In genomic region chr3:125211523-125212095, GRCh38 we compare ENCODE assay signal across 12 cellular contexts. TPM values are rescaled to one million over a fixed set of nuclear protein-coding genes. Genes with fewer than 3 reads are reported as not detected.
DNase-seq lines count a peak whose midpoint lies in the region; ATAC-seq and TF ChIP-seq lines count a peak whose summit lies in the region.
"Had no signal": no experiment of that assay in that cellular context is flagged by ENCODE, and none has a peak within 500 bp of the region (broad histone marks: within the 10 kb centered on the region; RNA-seq: fewer than 3 reads in every experiment).

No MANE protein-coding gene starts in this region.

- TF ChIP-seq CTCF in heart right ventricle (IDR thresholded peaks at IDR 0.05), result no peak
- no peak for TF ChIP-seq CTCF in choroid plexus epithelial cell (conservative IDR thresholded peaks at IDR 0.05; ENCODE audit: low read depth, low read length)
- no peak for TF ChIP-seq CTCF in mesothelial cell of epicardium (IDR thresholded peaks at IDR 0.05; ENCODE audit: unreplicated experiment)
- TF ChIP-seq CTCF in upper lobe of left lung (IDR thresholded peaks at IDR 0.05), result no peak

- H3K27ac ChIP-seq in heart right ventricle (no peak overlapping the region), upper lobe of left lung (peak overlapping the region in 1 of 4 donors; percentile 48)
- H3K27ac ChIP-seq: SJCRH30, tibial nerve had no signal

- TF ChIP-seq POLR2A in upper lobe of left lung (IDR thresholded peaks at IDR 0.05), result no peak

- H3K27me3 Mint-ChIP-seq in mesothelial cell of epicardium (ENCODE audit: low read depth), result peaks cover 12% of the 10 kb centered on the region

- H3K36me3 ChIP-seq in heart right ventricle (no peaks in the 10 kb centered on the region), upper lobe of left lung (no peaks in the 10 kb centered on the region)
- H3K36me3 ChIP-seq: SJCRH30, tibial nerve had no signal

- ATAC-seq in heart right ventricle (peak in 6 of 8 donors; percentile 14 to 43 (median 24)), left ventricle myocardium superior (no peak), upper lobe of left lung (ENCODE audit: low FRiP score in 2 of 2) (peak in 1 of 2 donors; percentile 45), GM21381 (IDR thresholded peaks at IDR 0.05; ENCODE audit: unreplicated experiment) (no peak)

- H3K9me3 Mint-ChIP-seq in mesothelial cell of epicardium, result no peaks in the 10 kb centered on the region

- TF ChIP-seq EP300 in upper lobe of left lung (IDR thresholded peaks at IDR 0.05), result no peak

- peaks cover 5 to 17% (median 12%) of the 10 kb centered on the region in 9 donors for H3K4me1 ChIP-seq in heart right ventricle
- H3K4me1 ChIP-seq in upper lobe of left lung, result peaks cover 9 to 21% (median 15%) of the 10 kb centered on the region in 4 donors

- peak overlapping the region in 6 of 10 donors; percentile 50 to 60 (median 56) for H3K4me3 ChIP-seq in heart right ventricle
- H3K4me3 ChIP-seq in choroid plexus epithelial cell (ENCODE audit: low read depth, low read length), result peak overlapping the region; percentile 61
- peak overlapping the region in 3 of 4 donors; percentile 58 to 68 (median 68) for H3K4me3 ChIP-seq in upper lobe of left lung
- H3K4me3 ChIP-seq: SJCRH30 had no signal

- no peak for DNase-seq in heart right ventricle
- no peak for DNase-seq in left ventricle myocardium superior
- DNase-seq in choroid plexus epithelial cell (ENCODE audit: low read depth), result no peak
- no peak for DNase-seq in mesothelial cell of epicardium (ENCODE audit: low spot score in 2 of 2, unreplicated experiment in 2 of 2)
- no peak for DNase-seq in upper lobe of left lung
- no peak for DNase-seq in D341Med (ENCODE audit: low spot score)
- DNase-seq in T-helper 2 cell, result no peak
- DNase-seq: CD4-positive, CD25-positive, alpha-beta regulatory T cell; MV-4-11; SJCRH30 had no signal

- H3K36me3 Mint-ChIP-seq in mesothelial cell of epicardium, result no peaks in the 10 kb centered on the region
- H3K36me3 Mint-ChIP-seq: CD4-positive, CD25-positive, alpha-beta regulatory T cell had no signal

- no peaks in the 10 kb centered on the region for H3K9me3 ChIP-seq in heart right ventricle
- no peaks in the 10 kb centered on the region for H3K9me3 ChIP-seq in upper lobe of left lung
- H3K9me3 ChIP-seq: SJCRH30, tibial nerve had no signal

- 71 to 79% methylated on average over 11 of the region's 11 CpGs for WGBS in heart right ventricle, 2 donors
- WGBS in upper lobe of left lung, 2 donors, result 56 to 61% methylated on average over 8 to 11 of the region's 11 CpGs

- intact Hi-C loops in heart right ventricle (cut with DNase I) (no loop called here), left ventricle myocardium superior (cut with micrococcal nuclease) (no loop called here)

- peaks cover 7% of the 10 kb centered on the region for H3K4me1 Mint-ChIP-seq in mesothelial cell of epicardium

- H3K27ac Mint-ChIP-seq in mesothelial cell of epicardium, result no peak overlapping the region
- H3K27ac Mint-ChIP-seq: CD4-positive, CD25-positive, alpha-beta regulatory T cell had no signal

- H3K4me3 Mint-ChIP-seq in mesothelial cell of epicardium, result peak overlapping the region; percentile 72

- H3K27me3 ChIP-seq in heart right ventricle, result peaks cover 9 to 59% (median 23%) of the 10 kb centered on the region in 7 donors
- H3K27me3 ChIP-seq in upper lobe of left lung, result peaks cover 0 to 17% (median 8%) of the 10 kb centered on the region in 4 donors
- H3K27me3 ChIP-seq: SJCRH30 had no signal

RNA-seq across cellular contexts. Expression of gene SLC12A8, which starts 0.9 kb away (rescaled TPM):
- total RNA-seq in heart right ventricle, result under 1 TPM in 9 of 10 donors, not detected in 1; 0.15 to 0.88 (median 0.40) TPM
- polyA plus RNA-seq in heart right ventricle, result under 1 TPM; 0.09 to 0.66 TPM
- total RNA-seq in left ventricle myocardium superior, result 0.52 TPM
- total RNA-seq in mesothelial cell of epicardium, result 8.0 to 11.6 TPM (median 9.5 TPM) in 3 replicates
- 10 to 100 TPM in 5 of 6 donors, 1 to 10 TPM in 1; 6.7 to 34.6 (median 15.0) TPM for total RNA-seq in upper lobe of left lung
- total RNA-seq: CD4-positive, CD25-positive, alpha-beta regulatory T cell had no signal
- polyA plus RNA-seq: CD4-positive, CD25-positive, alpha-beta regulatory T cell had no signal

Comparison
In these comparisons a context has a peak if more than half of its experiments do, and no peak if none do; other contexts are left out.
1. ATAC-seq: peak in heart right ventricle (6 of 8); none in left ventricle myocardium superior (single experiment) and GM21381 (single experiment).
2. Peak in every context shown above with its lines, with median percentiles within 50 percentile points of each other: H3K4me3 ChIP-seq.